ENCODE assay signal across 13 cellular contexts in genomic region chr6:89977808-89978748, GRCh38.
A peak's percentile ranks its signal among the peaks of the same experiment; 100 is the strongest.
DNase-seq lines count a peak whose midpoint lies in the region; ATAC-seq, FAIRE-seq and TF ChIP-seq lines count a peak whose summit lies in the region.
"Had no signal": no experiment of that assay in that cellular context is flagged by ENCODE, and none has a peak within 500 bp of the region (broad histone marks: within the 10 kb centered on the region; RNA-seq: fewer than 3 reads in every experiment).

No MANE protein-coding gene starts in this region.

- H3K9me3 ChIP-seq in mesodermal cell (ENCODE audit: control insufficient read depth, low read length) (no peaks in the 10 kb centered on the region), esophagus squamous epithelium (no peaks in the 10 kb centered on the region)
- H3K9me3 ChIP-seq: ascending aorta; BLaER1 treated with 17β-estradiol and CSF1 and Interleukin-3, amounts not matched to agents 10 nM and 100 nM had no signal

- H3K4me1 ChIP-seq in mesodermal cell (ENCODE audit: control insufficient read depth, insufficient read depth, low read length, poor library complexity, severe bottlenecking): peaks cover 9% of the 10 kb centered on the region
- H3K4me1 ChIP-seq in esophagus squamous epithelium: no peaks in the 10 kb centered on the region

- in situ Hi-C loops in brain microvascular endothelial cell (cut with HindIII; ENCODE audit: low pct_ligation_motif_present, low sequenced_read_pairs): no loop called here

- 79 to 100% methylated on average over 2 to 6 of the region's 8 CpGs for WGBS in mesodermal cell (ENCODE audit: insufficient coverage in 2 of 2), 2 experiments
- WGBS in esophagus squamous epithelium, 2 donors: 63 to 64% methylated on average over 8 of the region's 8 CpGs

- H3K4me3 ChIP-seq in brain microvascular endothelial cell (ENCODE audit: low read depth, low read length) (no peak overlapping the region), mesodermal cell (ENCODE audit: extremely low read depth, insufficient read depth, low read length, poor library complexity, severe bottlenecking) (no peak overlapping the region), esophagus squamous epithelium (no peak overlapping the region)
- H3K4me3 ChIP-seq: ascending aorta; BLaER1 treated with 17β-estradiol and CSF1 and Interleukin-3, amounts not matched to agents 10 nM and 100 nM; GM12878 had no signal

- no peak overlapping the region for H3K27ac ChIP-seq in brain microvascular endothelial cell
- peak overlapping the region; percentile 84 for H3K27ac ChIP-seq in mesodermal cell (ENCODE audit: low read depth, low read length, severe bottlenecking)
- H3K27ac ChIP-seq in esophagus squamous epithelium: no peak overlapping the region
- H3K27ac ChIP-seq: ascending aorta; BLaER1 treated with 17β-estradiol and CSF1 and Interleukin-3, amounts not matched to agents 10 nM and 100 nM had no signal

- ATAC-seq in GM19351 (IDR thresholded peaks at IDR 0.05; ENCODE audit: unreplicated experiment): no peak
- ATAC-seq: GM12878 had no signal

- intact Hi-C loops in esophagus squamous epithelium (cut with DNase I): no loop called here

- DNase-seq in COR-L47 (lab: John Stamatoyannopoulos, UW) (peak; percentile 36), NCI-H2107 (lab: John Stamatoyannopoulos, UW) (peak; percentile 45), brain microvascular endothelial cell (peak; percentile 28), esophagus squamous epithelium (lab: John Stamatoyannopoulos, UW) (no peak), GF-D8 (lab: John Stamatoyannopoulos, UW) (no peak), RCC 7860 (ENCODE audit: low spot score) (no peak)
- DNase-seq: activated CD4-positive, alpha-beta memory T cell treated with anti-CD3 and anti-CD28 coated beads, Interleukin-2, amount 10 ng/mL, durations not matched to agents 7 days and 5 days; Karpas-422 had no signal

- no peak for FAIRE-seq in RCC 7860 (lab: Jason Lieb, UNC)
- FAIRE-seq: GM12878 had no signal

- H3K27me3 ChIP-seq in brain microvascular endothelial cell (replicated peaks) (peaks cover 10% of the 10 kb centered on the region), esophagus squamous epithelium (no peaks in the 10 kb centered on the region)
- H3K27me3 ChIP-seq: ascending aorta; BLaER1 treated with 17β-estradiol and CSF1 and Interleukin-3, amounts not matched to agents 10 nM and 100 nM had no signal

- TF ChIP-seq CTCF in brain microvascular endothelial cell (IDR thresholded peaks at IDR 0.05; ENCODE audit: low read depth, low read length, missing control alignments) (no peak), esophagus squamous epithelium (IDR thresholded peaks at IDR 0.05) (no peak)

- H3K36me3 ChIP-seq in brain microvascular endothelial cell (replicated peaks) (no peaks in the 10 kb centered on the region), mesodermal cell (ENCODE audit: control insufficient read depth, insufficient read depth, low read length) (no peaks in the 10 kb centered on the region), esophagus squamous epithelium (no peaks in the 10 kb centered on the region)
- H3K36me3 ChIP-seq: ascending aorta had no signal

- no peak for TF ChIP-seq POLR2A in esophagus squamous epithelium (IDR thresholded peaks at IDR 0.05)

Comparison
In these comparisons a context has a peak if more than half of its experiments do, and no peak if none do; other contexts are left out.
1. DNase-seq: peak in COR-L47 (single experiment), NCI-H2107 (single experiment) and brain microvascular endothelial cell (single experiment); none in esophagus squamous epithelium (single experiment), GF-D8 (single experiment) and RCC 7860 (single experiment).